16 cellular contexts compared by ENCODE assay signal in the genomic region with DNA sequence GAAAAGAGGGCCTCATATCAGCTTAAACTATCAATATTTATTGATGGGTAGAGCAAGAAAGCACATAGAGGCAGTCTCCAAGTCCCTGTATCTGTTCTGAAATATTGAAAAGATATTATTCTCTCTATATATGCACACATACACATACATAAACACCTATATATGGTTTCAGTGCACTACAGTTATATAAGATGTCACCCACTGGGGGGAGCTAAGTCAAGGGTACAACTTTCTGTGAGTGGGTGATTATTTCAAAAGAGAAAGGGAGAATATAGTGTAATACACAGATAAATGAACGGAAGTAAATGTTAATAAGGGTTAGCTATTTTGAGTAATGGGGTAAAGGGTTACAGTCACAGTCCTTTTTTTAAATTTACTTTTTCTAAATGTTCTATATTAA. TPM values are rescaled to one million over a fixed set of nuclear protein-coding genes. Genes with fewer than 3 reads are reported as not detected.
DNase-seq lines count a peak whose midpoint lies in the region; ATAC-seq, FAIRE-seq and TF ChIP-seq lines count a peak whose summit lies in the region.
"Had no signal": no experiment of that assay in that cellular context is flagged by ENCODE, and none has a peak within 500 bp of the region (broad histone marks: within the 10 kb centered on the region; RNA-seq: fewer than 3 reads in every experiment).

No MANE protein-coding gene starts in this region.

- H3K79me1 ChIP-seq in H1 (ENCODE audit: low read depth, low read length) = no peaks in the 10 kb centered on the region

- no peak overlapping the region for H4K8ac ChIP-seq in H1 (ENCODE audit: extremely low read depth, insufficient read depth, low read length)

- no peak overlapping the region for H3K9ac ChIP-seq in OCI-LY1 (ENCODE audit: low read length)
- H3K9ac ChIP-seq in H1 (replicated peaks in 1 of 4; ENCODE audit: extremely low read depth in 1 of 4, low read depth in 3 of 4, low read length in 3 of 4) = no peak overlapping the region

- TF ChIP-seq CTCF in AG04450 (IDR thresholded peaks at IDR 0.05; ENCODE audit: low read depth, low read length) (peak; percentile 40), GM13977 (IDR thresholded peaks at IDR 0.05; ENCODE audit: extremely low read depth, insufficient read depth, missing control alignments) (peak; percentile 16), OCI-LY1 (IDR thresholded peaks at IDR 0.05; ENCODE audit: low read length) (peak; percentile 41), H1 (IDR thresholded peaks at IDR 0.05; ENCODE audit: control extremely low read depth in 1 of 3, insufficient read depth in 1 of 3, low read depth in 1 of 3, low read length in 3 of 3) (peak in 2 of 3 experiments; percentile 5 to 23; a peak in 2 of 4 replicates)

- no peak overlapping the region for H4K91ac ChIP-seq in H1 (replicated peaks; ENCODE audit: insufficient read length, low read length)

- peak in 1 of 2 experiments; percentile 17; a peak in 2 of 4 replicates for TF ChIP-seq RAD21 in H1 (IDR thresholded peaks at IDR 0.05 in 1 of 2, conservative IDR thresholded peaks at IDR 0.05 in 1 of 2; ENCODE audit: low read depth in 2 of 2, low read length in 2 of 2)

- no peaks in the 10 kb centered on the region for H3K9me2 ChIP-seq in OCI-LY1 (ENCODE audit: low read depth, low read length)

- H3K36me3 ChIP-seq in OCI-LY1 (ENCODE audit: insufficient read depth, low read length) (no peaks in the 10 kb centered on the region), H1 (ENCODE audit: control insufficient read depth in 2 of 4, insufficient read depth in 4 of 4, low read length in 3 of 4) (no peaks in the 10 kb centered on the region)

- TF ChIP-seq EP300 in H1 (IDR thresholded peaks at IDR 0.05; ENCODE audit: borderline replicate concordance in 1 of 2, low read depth in 2 of 2, low read length in 2 of 2) = no peak

- H2BK5ac ChIP-seq in H1 (ENCODE audit: low read depth, low read length) = no peak overlapping the region

- H3K23me2 ChIP-seq in H1 (ENCODE audit: low read depth, low read length) = no peaks in the 10 kb centered on the region

- DNase-seq in AG04450 (ENCODE audit: low read depth, low spot score) = no peak
- no peak for DNase-seq in GM13977 (ENCODE audit: low spot score)
- no peak for DNase-seq in H1 (ENCODE audit: low read depth in 1 of 2, low spot score in 2 of 2)
- no peak for DNase-seq in activated CD4-positive, alpha-beta T cell treated with anti-CD3 and anti-CD28 coated beads, Interleukin-2, amount 50 U/mL, for 4 hours
- DNase-seq in stimulated activated naive CD4-positive, alpha-beta T cell treated with Interleukin-2 at 50 U/mL for 16 hours (lab: John Stamatoyannopoulos, UW) = no peak
- DNase-seq in stimulated activated naive CD8-positive, alpha-beta T cell treated with anti-CD3 and anti-CD28 coated beads, Interleukin-15, Interleukin-2, amounts not matched to agents 100 U/mL and 50 U/mL, for 24 hours = no peak
- DNase-seq: activated CD4-positive, CD25-positive, alpha-beta regulatory T cell treated with anti-CD3 and anti-CD28 coated beads, Interleukin-2, amount 50 U/mL, for 72 hours; activated T-cell treated with anti-CD3 and anti-CD28 coated beads, Interleukin-2, amount 50 U/mL, for 24 hours; CD8-positive, alpha-beta T cell; KBM-7; NCI-H345; posterior cingulate gyrus; stimulated activated naive B cell treated with anti-CD40 and anti-IgM and Interleukin-4, amounts not matched to agents 10 μg/mL and 1 μg/mL and 100 μg/mL, for 72 hours had no signal

- H3K56ac ChIP-seq in H1 (replicated peaks; ENCODE audit: insufficient read length, low read depth, low read length) = no peak overlapping the region

- H3K27ac ChIP-seq in AG04450 (ENCODE audit: low read depth, low read length) (no peak overlapping the region), OCI-LY1 (ENCODE audit: low read depth, low read length, poor library complexity, severe bottlenecking) (no peak overlapping the region), H1 (ENCODE audit: low read depth, low read length) (no peak overlapping the region)

- FAIRE-seq in H1 (lab: Jason Lieb, UNC) = no peak

- H4K5ac ChIP-seq in H1 (ENCODE audit: insufficient read length, low read depth, low read length) = no peak overlapping the region

- H3K4me3 ChIP-seq in AG04450 (ENCODE audit: low read depth, low read length) (no peak overlapping the region), OCI-LY1 (ENCODE audit: low read depth, low read length, poor library complexity, severe bottlenecking) (no peak overlapping the region), H1 (ENCODE audit: extremely low read depth in 1 of 4, insufficient read depth in 2 of 4, low read depth in 3 of 4, low read length in 4 of 4) (no peak overlapping the region)

- in situ Hi-C loops in GM13977 (cut with MboI; ENCODE audit: low pct_unique_long_range_greater_than_20kb, low sequenced_read_pairs, unreplicated experiment) = no loop called here

- no peaks in the 10 kb centered on the region for H3F3A ChIP-seq in OCI-LY1 (ENCODE audit: insufficient read depth, low read length)

- no peak for TF ChIP-seq POLR2A in H1 (IDR thresholded peaks at IDR 0.05; ENCODE audit: control extremely low read depth in 1 of 2, low read depth in 2 of 2, low read length in 2 of 2)

- H3K4me1 ChIP-seq in OCI-LY1 (ENCODE audit: insufficient read depth, low read length, severe bottlenecking) (no peaks in the 10 kb centered on the region), H1 (replicated peaks in 1 of 4; ENCODE audit: control insufficient read depth in 3 of 4, insufficient read depth in 4 of 4, low read length in 3 of 4) (peaks cover 0 to 3% (median 0%) of the 10 kb centered on the region in 4 experiments; a peak in 1 of 7 replicates)

- no peak overlapping the region for H2BK12ac ChIP-seq in H1 (ENCODE audit: low read depth, low read length)

- no peak overlapping the region for H3K4me2 ChIP-seq in OCI-LY1 (ENCODE audit: low read length)
- no peak overlapping the region for H3K4me2 ChIP-seq in H1 (ENCODE audit: insufficient read depth in 1 of 2, low read depth in 2 of 2, low read length in 2 of 2)

- H2BK15ac ChIP-seq in H1 (ENCODE audit: low read length) = no peak overlapping the region

- H3K23ac ChIP-seq in H1 (ENCODE audit: insufficient read length) = no peak overlapping the region

- no peak for ATAC-seq in stimulated activated naive CD8-positive, alpha-beta T cell treated with anti-CD3 and anti-CD28 coated beads, Interleukin-15, Interleukin-2, amounts not matched to agents 100 U/mL and 50 U/mL, for 24 hours
- ATAC-seq in GM21576 (IDR thresholded peaks at IDR 0.05; ENCODE audit: unreplicated experiment) = no peak
- ATAC-seq: CD8-positive, alpha-beta T cell; stimulated activated naive B cell treated with anti-CD40 and anti-IgM and Interleukin-4, amounts not matched to agents 10 μg/mL and 1 μg/mL and 100 μg/mL, for 72 hours had no signal

- H3K4ac ChIP-seq in H1 (replicated peaks; ENCODE audit: insufficient read length, low read depth, low read length) = no peak overlapping the region

- H3K14ac ChIP-seq in H1 (ENCODE audit: insufficient read length) = no peak overlapping the region

- no peaks in the 10 kb centered on the region for H3K9me3 ChIP-seq in AG04450 (ENCODE audit: control insufficient read depth, insufficient read depth, low read length)
- no peaks in the 10 kb centered on the region for H3K9me3 ChIP-seq in OCI-LY1 (ENCODE audit: low read length)
- H3K9me3 ChIP-seq in H1 (ENCODE audit: insufficient read depth in 2 of 2, low read depth in 1 of 2, low read length in 1 of 2) = no peaks in the 10 kb centered on the region

- H2BK20ac ChIP-seq in H1 (ENCODE audit: low read length) = no peak overlapping the region

- H3K79me2 ChIP-seq in OCI-LY1 (ENCODE audit: insufficient read depth, low read length) = no peaks in the 10 kb centered on the region
- H3K79me2 ChIP-seq in H1 (ENCODE audit: control insufficient read depth in 1 of 2, insufficient read depth in 2 of 2, low read length in 2 of 2) = no peaks in the 10 kb centered on the region

- H3K18ac ChIP-seq in H1 (ENCODE audit: extremely low read depth, low read length) = no peak overlapping the region

- POLR2A ChIA-PET in AG04450 (lab: Yijun Ruan, JAX) (no interaction called here), H1 (lab: Charles Lee; ENCODE audit: partially characterized antibody) (interaction anchor here (0.6 to 1.6 kb wide), 2 partner anchors 17 to 670 kb away, joined by 3 to 6 read pairs; no protein-coding TSS in a partner anchor)

- H2BK120ac ChIP-seq in H1 (replicated peaks; ENCODE audit: low read depth, low read length) = no peak overlapping the region

- 83% methylated on average over 1 of the region's 1 CpG; no CpG with 5 or more reads in 1 of the 2 experiments for WGBS in H1 (ENCODE audit: extremely low coverage in 1 of 2, insufficient coverage in 1 of 2, insufficient read length in 1 of 2, insufficient replicate concordance in 2 of 2, low coverage in 1 of 2, low lambda C conversion rate in 2 of 2, missing lambda C conversion rate in 1 of 2), 2 experiments

- CTCF ChIA-PET in AG04450 (lab: Charles Lee) (interaction anchor here (0.6 to 1.6 kb wide), 4 partner anchors 10 to 164 kb away, joined by 3 to 13 read pairs (median 4); a partner anchor contains a TSS), H1 (lab: Charles Lee; ENCODE audit: partially characterized antibody) (interaction anchor here (0.6 to 6.7 kb wide), 26 partner anchors 9 to 381 kb away, joined by 3 to 77 read pairs (median 4); a partner anchor contains a TSS)

- H4K20me1 ChIP-seq in OCI-LY1 (ENCODE audit: insufficient read depth, low read length) (no peaks in the 10 kb centered on the region), H1 (replicated peaks in 1 of 2; ENCODE audit: control insufficient read depth in 1 of 2, insufficient read depth in 2 of 2, low read length in 2 of 2) (no peaks in the 10 kb centered on the region)

- H2AFZ ChIP-seq in OCI-LY1 (ENCODE audit: low read length) = no peak overlapping the region
- no peak overlapping the region for H2AFZ ChIP-seq in H1 (ENCODE audit: low read length)

- H2AK5ac ChIP-seq in H1 (ENCODE audit: low read depth, low read length) = no peak overlapping the region

- H3K27me3 ChIP-seq in AG04450 (ENCODE audit: control insufficient read depth, insufficient read depth, low read length) (no peaks in the 10 kb centered on the region), OCI-LY1 (ENCODE audit: insufficient read depth, low read length) (no peaks in the 10 kb centered on the region), H1 (replicated peaks in 1 of 4; ENCODE audit: control insufficient read depth in 3 of 4, extremely low read depth in 1 of 4, insufficient read depth in 3 of 4, low read length in 3 of 4) (no peaks in the 10 kb centered on the region)

RNA-seq across cellular contexts. Expression of a gene that starts 8.8 kb away (rescaled TPM):
- not detected in 2 replicates for polyA plus RNA-seq in AG04450 (2011; rRNA removed)
- polyA minus RNA-seq in AG04450 (2011; rRNA and poly(A)+ RNA removed) = not detected in 2 replicates
- total RNA-seq in H1 (2021; fragmentation: NEBNext Ultra II Directional; extraction: Animal tissue kit (Norgen Biotek cat#: 25700)) = not detected in 2 replicates
- not detected in 2 replicates for polyA plus RNA-seq in H1 (2011; rRNA removed)
- polyA plus RNA-seq in H1 (2011; cell fraction: cytosol; rRNA removed) = 0.05 TPM
- not detected for polyA plus RNA-seq in H1 (2011; cell fraction: nucleus; rRNA removed)
- not detected in 4 replicates for polyA plus RNA-seq in H1 (2012, experiment 1 of 2)
- polyA plus RNA-seq in H1 (2012, experiment 2 of 2) = not detected
- 0.20 TPM for polyA plus RNA-seq in H1 (2013, experiment 1 of 2)
- 0.15 TPM for polyA plus RNA-seq in H1 (2013, experiment 2 of 2)
- not detected in 2 replicates for polyA minus RNA-seq in H1 (2011; rRNA and poly(A)+ RNA removed)
- not detected for polyA minus RNA-seq in H1 (2011; cell fraction: cytosol; rRNA and poly(A)+ RNA removed)
- polyA minus RNA-seq in H1 (2011; cell fraction: nucleus; rRNA and poly(A)+ RNA removed) = not detected
- total RNA-seq: CD8-positive, alpha-beta T cell; H4 had no signal
